In the genomic region with DNA sequence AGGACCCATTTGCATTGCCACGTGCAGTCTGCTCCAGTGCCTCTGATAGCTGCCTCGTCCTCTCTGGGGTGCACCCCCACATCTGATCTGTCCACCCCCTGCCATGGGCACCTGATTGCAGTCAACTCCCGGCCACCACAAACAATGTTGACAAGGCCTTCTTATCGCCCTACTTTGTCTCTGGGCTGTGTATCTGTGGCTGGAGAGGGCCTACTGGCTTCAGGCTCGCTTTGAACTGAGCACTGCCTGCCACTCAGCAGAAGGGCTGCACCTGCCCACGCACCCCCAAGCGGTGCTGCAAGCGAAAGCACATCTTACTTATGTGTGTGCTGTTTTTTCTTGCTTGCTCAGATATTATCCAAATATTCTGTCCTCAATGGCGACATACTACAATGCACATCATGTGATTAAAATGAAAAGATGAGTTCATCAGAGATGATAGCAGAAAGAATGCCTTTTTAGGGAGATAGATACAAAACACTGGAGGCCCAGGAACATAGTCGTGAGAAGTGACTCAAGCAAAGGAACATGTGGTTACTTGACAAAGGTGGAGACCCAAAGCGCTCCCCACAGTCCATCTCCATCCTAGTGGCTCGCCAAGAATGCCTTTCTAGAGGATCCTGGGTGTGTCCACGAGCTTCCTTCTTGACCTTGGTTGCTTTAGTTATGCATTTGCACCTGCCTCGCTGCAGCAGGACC, we compare ENCODE assay signal across 1 cellular context.
TF ChIP-seq lines count a peak whose summit lies in the region.

No MANE protein-coding gene starts in this region.

TF ChIP-seq in K562, 482 proteins besides CTCF, POLR2A, EP300 and RAD21 (continued from another document):
- TF ChIP-seq TFE3 (CRISPR knock-in tag; IDR thresholded peaks at IDR 0.05) (peak; percentile 72), SLC30A9 (CRISPR knock-in tag; IDR thresholded peaks at IDR 0.05) (no peak)
